15 cellular contexts compared by ENCODE assay signal in genomic region chr9:134175291-134175807, GRCh38. TPM values are rescaled to one million over a fixed set of nuclear protein-coding genes. Genes with fewer than 3 reads are reported as not detected.
DNase-seq lines count a peak whose midpoint lies in the region; ATAC-seq and TF ChIP-seq lines count a peak whose summit lies in the region.
"Had no signal": no experiment of that assay in that cellular context is flagged by ENCODE, and none has a peak within 500 bp of the region (broad histone marks: within the 10 kb centered on the region; RNA-seq: fewer than 3 reads in every experiment).

No MANE protein-coding gene starts in this region.

- no peaks in the 10 kb centered on the region for H3K36me3 Mint-ChIP-seq in H9 (ENCODE audit: insufficient read depth in 1 of 3, low read depth in 3 of 3)
- H3K36me3 Mint-ChIP-seq in activated T-cell treated with anti-CD3 and anti-CD28 coated beads, Interleukin-2, amount 50 U/mL, for 24 hours (ENCODE audit: low read depth) = no peaks in the 10 kb centered on the region
- H3K36me3 Mint-ChIP-seq: mesothelial cell of epicardium had no signal

- H3K27ac Mint-ChIP-seq in H9 = no peak overlapping the region
- no peak overlapping the region for H3K27ac Mint-ChIP-seq in activated T-cell treated with anti-CD3 and anti-CD28 coated beads, Interleukin-2, amount 50 U/mL, for 24 hours

- no peak overlapping the region for H3T11ph ChIP-seq in H9 (ENCODE audit: low read length)

- no peak overlapping the region for H4K91ac ChIP-seq in H9 (ENCODE audit: insufficient read length, low read depth, low read length)

- no peak overlapping the region for H3K18ac ChIP-seq in H9 (ENCODE audit: insufficient read length, low read depth, low read length)

- peaks cover 3 to 12% of the 10 kb centered on the region in 2 experiments; a peak in 3 of 4 replicates for H3K4me1 Mint-ChIP-seq in H9
- no peaks in the 10 kb centered on the region for H3K4me1 Mint-ChIP-seq in activated T-cell treated with anti-CD3 and anti-CD28 coated beads, Interleukin-2, amount 50 U/mL, for 24 hours (ENCODE audit: low read depth)

- H3K27ac ChIP-seq in H9 (ENCODE audit: insufficient read length, low read depth, low read length) = no peak overlapping the region
- H3K27ac ChIP-seq in SJCRH30 = no peak overlapping the region
- H3K27ac ChIP-seq: ascending aorta had no signal

- H2BK120ac ChIP-seq in H9 (ENCODE audit: low read depth, low read length, poor library complexity, severe bottlenecking) = no peak overlapping the region

- TF ChIP-seq CTCF in H9 (conservative IDR thresholded peaks at IDR 0.05) = no peak

- H2AFZ ChIP-seq in H9 (ENCODE audit: low read length) = no peak overlapping the region

- no peaks in the 10 kb centered on the region for H3K79me1 ChIP-seq in H9 (ENCODE audit: insufficient read depth, low read depth, low read length, poor library complexity, severe bottlenecking)

- H3K9me3 ChIP-seq in H9 (ENCODE audit: control insufficient read depth, low read depth, low read length) = no peaks in the 10 kb centered on the region
- no peaks in the 10 kb centered on the region for H3K9me3 ChIP-seq in SJCRH30 (replicated peaks)
- H3K9me3 ChIP-seq: ascending aorta had no signal

- H3K23ac ChIP-seq in H9 (ENCODE audit: insufficient read length, low read depth, low read length) = no peak overlapping the region

- H4K5ac ChIP-seq in H9 (ENCODE audit: insufficient read length, low read depth, low read length) = no peak overlapping the region

- H3K9ac ChIP-seq in H9 (ENCODE audit: extremely low read depth, insufficient read length, low read length) = no peak overlapping the region

- no peaks in the 10 kb centered on the region for H3K9me3 Mint-ChIP-seq in H9
- no peaks in the 10 kb centered on the region for H3K9me3 Mint-ChIP-seq in activated T-cell treated with anti-CD3 and anti-CD28 coated beads, Interleukin-2, amount 50 U/mL, for 24 hours
- H3K9me3 Mint-ChIP-seq: effector memory CD8-positive, alpha-beta T cell; mesothelial cell of epicardium had no signal

- peak; percentile 71 for ATAC-seq in left lobe of liver
- no peak for ATAC-seq in HG03469 (IDR thresholded peaks at IDR 0.05; ENCODE audit: unreplicated experiment)
- ATAC-seq: effector memory CD8-positive, alpha-beta T cell had no signal

- H3K4me3 ChIP-seq in SJCRH30 = peak overlapping the region; percentile 30
- H3K4me3 ChIP-seq: ascending aorta had no signal

- H3K4me1 ChIP-seq in H9 (ENCODE audit: insufficient read depth, low read length) = no peaks in the 10 kb centered on the region
- peaks cover 13% of the 10 kb centered on the region for H3K4me1 ChIP-seq in SJCRH30

- peaks cover 5% of the 10 kb centered on the region for H3K27me3 Mint-ChIP-seq in H9 (ENCODE audit: low read depth)
- peaks cover 4% of the 10 kb centered on the region for H3K27me3 Mint-ChIP-seq in activated T-cell treated with anti-CD3 and anti-CD28 coated beads, Interleukin-2, amount 50 U/mL, for 24 hours
- H3K27me3 Mint-ChIP-seq: effector memory CD8-positive, alpha-beta T cell had no signal

- no peak overlapping the region for H2BK20ac ChIP-seq in H9 (ENCODE audit: low read depth, low read length, poor library complexity, severe bottlenecking)

- H3K27me3 ChIP-seq in H9 (ENCODE audit: insufficient read depth, low read length) (no peaks in the 10 kb centered on the region), SJCRH30 (peaks cover 37% of the 10 kb centered on the region)

- no peak overlapping the region for H3K4me2 ChIP-seq in H9 (ENCODE audit: insufficient read depth, insufficient read length, low read length)

- no peak overlapping the region for H4K8ac ChIP-seq in H9 (replicated peaks; ENCODE audit: insufficient read length, low read depth, low read length)

- no peaks in the 10 kb centered on the region for H3K23me2 ChIP-seq in H9 (ENCODE audit: insufficient read length, low read depth, low read length, poor library complexity, severe bottlenecking)

- no peak overlapping the region for H3K56ac ChIP-seq in H9 (ENCODE audit: insufficient read length, low read depth, low read length)

- no peaks in the 10 kb centered on the region for H3K36me3 ChIP-seq in SJCRH30
- H3K36me3 ChIP-seq: ascending aorta had no signal

- no peaks in the 10 kb centered on the region for H4K20me1 ChIP-seq in H9 (ENCODE audit: control insufficient read depth, insufficient read depth, insufficient read length)

- no peak overlapping the region for H3K14ac ChIP-seq in H9 (ENCODE audit: insufficient read depth, low read length)

- DNase-seq in AG08395 (ENCODE audit: low spot score) = peak; percentile 27
- peak; percentile 91 for DNase-seq in H9
- peak; percentile 56 to 74 for DNase-seq in SJCRH30
- DNase-seq in left lobe of liver (ENCODE audit: low spot score) = peak; percentile 82
- DNase-seq in activated T-cell treated with anti-CD3 and anti-CD28 coated beads, Interleukin-2, amount 50 U/mL, for 24 hours = no peak
- no peak for DNase-seq in mucosa of gallbladder (ENCODE audit: low spot score)
- DNase-seq in NCI-H510A treated with DMSO at 0.1 percent for 48 hours (lab: John Stamatoyannopoulos, UW) = no peak
- DNase-seq: effector memory CD8-positive, alpha-beta T cell; NCI-H1436; stimulated activated CD4-positive, alpha-beta T cell treated with anti-CD3 and anti-CD28 coated beads, Interleukin-1b, Interleukin-23, amount 100 ng/mL, for 48 hours had no signal

- no peak overlapping the region for H2BK12ac ChIP-seq in H9 (ENCODE audit: insufficient read length, low read depth, low read length)

- no peaks in the 10 kb centered on the region for H3K79me2 ChIP-seq in H9 (ENCODE audit: insufficient read depth, low read length)

- H2BK5ac ChIP-seq in H9 (ENCODE audit: insufficient read length, low read length) = no peak overlapping the region

- H2BK15ac ChIP-seq in H9 (ENCODE audit: low read depth, low read length) = no peak overlapping the region

- no peak overlapping the region for H2AK5ac ChIP-seq in H9 (ENCODE audit: insufficient read length, low read length)

- WGBS in H9 (ENCODE audit: extremely low coverage, insufficient read length, low lambda C conversion rate) = no CpG with 5 or more reads among the region's 20 CpGs

- no peak overlapping the region for H3K4me3 Mint-ChIP-seq in H9
- no peak overlapping the region for H3K4me3 Mint-ChIP-seq in activated T-cell treated with anti-CD3 and anti-CD28 coated beads, Interleukin-2, amount 50 U/mL, for 24 hours
- H3K4me3 Mint-ChIP-seq: effector memory CD8-positive, alpha-beta T cell; mesothelial cell of epicardium had no signal

- H3K4ac ChIP-seq in H9 (ENCODE audit: low read depth, low read length) = no peak overlapping the region

RNA-seq across cellular contexts. Expression of gene RNU6ATAC, which starts 11.0 kb away (rescaled TPM):
- total RNA-seq in H9 (2021) (132 and 134 TPM in 2 replicates), left lobe of liver (25.8 TPM), mucosa of gallbladder (37.1 TPM)
- total RNA-seq in SJCRH30 (2014; rRNA removed; shearing (Covaris generic)) = not detected in 2 replicates
- total RNA-seq: ascending aorta, G401, HT1080 had no signal

RNA-seq across cellular contexts. Expression of gene WDR5, which starts 39.5 kb away (rescaled TPM):
- total RNA-seq in H9 (2021) (72.3 and 74.0 TPM in 2 replicates), left lobe of liver (19.5 TPM), mucosa of gallbladder (27.5 TPM)
- total RNA-seq in SJCRH30 (2014; rRNA removed; shearing (Covaris generic)) = 76.4 and 84.9 TPM in 2 replicates

Comparison
In these comparisons a context has a peak if more than half of its experiments do, and no peak if none do; other contexts are left out.
1. DNase-seq: peak in AG08395 (single experiment), H9 (single experiment), SJCRH30 (2 of 2) and left lobe of liver (single experiment); none in activated T-cell treated with anti-CD3 and anti-CD28 coated beads, Interleukin-2, amount 50 U/mL, for 24 hours (single experiment), mucosa of gallbladder (single experiment) and NCI-H510A treated with DMSO at 0.1 percent for 48 hours (single experiment).
2. RNA of gene RNU6ATAC, which starts 11.0 kb away (total RNA-seq): 132 to 134 TPM in H9, 37.1 TPM in mucosa of gallbladder (single experiment) and 25.8 TPM in left lobe of liver (single experiment); not detected in SJCRH30; every median in the first group is over 10 times any median in the second.